9 cellular contexts compared by ENCODE assay signal in the genomic region with DNA sequence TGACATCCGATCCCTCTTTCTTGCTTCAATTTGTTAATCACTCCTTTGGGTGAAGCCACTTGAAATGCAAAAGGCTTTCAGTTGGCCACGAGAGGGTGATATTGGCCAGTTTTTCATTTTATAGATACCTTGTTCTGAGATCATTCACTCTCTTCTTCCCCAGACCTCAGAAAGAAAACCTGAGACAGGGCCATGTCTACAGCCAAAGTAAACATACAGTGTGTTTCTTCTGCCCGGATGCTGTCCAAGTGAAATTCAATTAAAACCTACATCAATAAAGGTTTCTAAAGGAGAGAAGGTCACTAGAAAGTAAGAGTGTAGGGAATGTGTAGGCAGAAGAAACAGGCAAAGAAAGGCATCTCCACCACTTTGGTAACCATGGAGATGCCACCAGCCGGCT. TPM values are rescaled to one million over a fixed set of nuclear protein-coding genes. Genes with fewer than 3 reads are reported as not detected.
A peak's percentile ranks its signal among the peaks of the same experiment; 100 is the strongest.
DNase-seq lines count a peak whose midpoint lies in the region; ATAC-seq and TF ChIP-seq lines count a peak whose summit lies in the region.
"Had no signal": no experiment of that assay in that cellular context is flagged by ENCODE, and none has a peak within 500 bp of the region (broad histone marks: within the 10 kb centered on the region; RNA-seq: fewer than 3 reads in every experiment).

No MANE protein-coding gene starts in this region.

- no peak overlapping the region for H3K27ac Mint-ChIP-seq in CD4-positive, alpha-beta T cell
- H3K27ac Mint-ChIP-seq: T-helper 1 cell treated with Interleukin-12 subunit alpha and Interleukin-12 subunit beta and Interleukin-4 antibody, amounts not matched to agents 30 μg/mL and 1 μg/mL, for 36 hours had no signal

- peak; percentile 36 for TF ChIP-seq CTCF in liver (IDR thresholded peaks at IDR 0.05; ENCODE audit: low read depth, low read length, missing input control)
- TF ChIP-seq CTCF in CD4-positive, alpha-beta T cell (IDR thresholded peaks at IDR 0.05): no peak

- DNase-seq in G401 (ENCODE audit: low spot score) (peak; percentile 26), Kasumi-1 (lab: John Stamatoyannopoulos, UW) (peak; percentile 2 to 22), adipocyte (ENCODE audit: low read depth) (peak; percentile 78), 8988T (no peak)
- no peak for DNase-seq in CD4-positive, alpha-beta T cell

- intact Hi-C loops in CD4-positive, alpha-beta T cell (cut with DNase I, micrococcal nuclease): loop anchor here (1.0 to 5.0 kb wide), 2 partner anchors 147 to 466 kb away; no protein-coding TSS in a partner anchor

- ATAC-seq in CD4-positive, alpha-beta T cell (ENCODE audit: poor library complexity): no peak
- ATAC-seq in HG02973 (IDR thresholded peaks at IDR 0.05; ENCODE audit: unreplicated experiment) (no peak), GM21723 (IDR thresholded peaks at IDR 0.05; ENCODE audit: unreplicated experiment) (no peak)

- TF ChIP-seq RAD21 in liver (IDR thresholded peaks at IDR 0.05): peak; percentile 60 to 64

- H3K27me3 Mint-ChIP-seq in CD4-positive, alpha-beta T cell: peaks cover 6% of the 10 kb centered on the region

- H3K36me3 ChIP-seq in adipocyte (ENCODE audit: control insufficient read depth, insufficient read depth, low read length, severe bottlenecking) (no peaks in the 10 kb centered on the region), liver (ENCODE audit: control insufficient read depth in 4 of 4, insufficient read depth in 3 of 4, low read depth in 1 of 4, low read length in 3 of 4) (no peaks in the 10 kb centered on the region)

- H3K27ac ChIP-seq in liver (ENCODE audit: low read depth in 1 of 2, low read length in 2 of 2): no peak overlapping the region
- H3K27ac ChIP-seq in CD4-positive, alpha-beta T cell (ENCODE audit: low read depth, low read length): no peak overlapping the region

- no peak overlapping the region for H3K4me3 Mint-ChIP-seq in CD4-positive, alpha-beta T cell
- H3K4me3 Mint-ChIP-seq: T-helper 1 cell treated with Interleukin-12 subunit alpha and Interleukin-12 subunit beta and Interleukin-4 antibody, amounts not matched to agents 30 μg/mL and 1 μg/mL, for 36 hours had no signal

- POLR2A ChIA-PET in CD4-positive, alpha-beta T cell (lab: Charles Lee): no interaction called here

- no peaks in the 10 kb centered on the region for H3K4me1 ChIP-seq in adipocyte (ENCODE audit: control insufficient read depth, insufficient read depth, low read length)
- H3K4me1 ChIP-seq in liver (ENCODE audit: control insufficient read depth in 4 of 4, insufficient read depth in 4 of 4, low read length in 3 of 4): no peaks in the 10 kb centered on the region

- H3K27me3 ChIP-seq in adipocyte (replicated peaks; ENCODE audit: control insufficient read depth, insufficient read depth, low read length): peaks cover 17% of the 10 kb centered on the region
- H3K27me3 ChIP-seq in liver (ENCODE audit: control insufficient read depth in 4 of 4, insufficient read depth in 4 of 4, low read length in 3 of 4): peaks cover 0 to 7% (median 2%) of the 10 kb centered on the region in 4 donors
- H3K27me3 ChIP-seq in CD4-positive, alpha-beta T cell (ENCODE audit: control insufficient read depth, insufficient read depth, low read length): peaks cover 3% of the 10 kb centered on the region

- no peaks in the 10 kb centered on the region for H3K36me3 Mint-ChIP-seq in CD4-positive, alpha-beta T cell (ENCODE audit: low read depth)

- H3K9ac ChIP-seq in adipocyte (ENCODE audit: low read length): no peak overlapping the region
- no peak overlapping the region for H3K9ac ChIP-seq in liver (ENCODE audit: low read depth in 1 of 2, low read length in 2 of 2)

- 37% methylated on average over 4 of the region's 4 CpGs for WGBS in liver

- H3K9me3 Mint-ChIP-seq in CD4-positive, alpha-beta T cell: no peaks in the 10 kb centered on the region
- H3K9me3 Mint-ChIP-seq: T-helper 1 cell treated with Interleukin-12 subunit alpha and Interleukin-12 subunit beta and Interleukin-4 antibody, amounts not matched to agents 30 μg/mL and 1 μg/mL, for 36 hours had no signal

- no peaks in the 10 kb centered on the region for H3K4me1 Mint-ChIP-seq in CD4-positive, alpha-beta T cell (ENCODE audit: low read depth)

- CTCF ChIA-PET in CD4-positive, alpha-beta T cell (lab: Charles Lee): no interaction called here

- H3K4me3 ChIP-seq in adipocyte (ENCODE audit: low read length) (no peak overlapping the region), liver (ENCODE audit: low read depth in 1 of 3, low read length in 3 of 3) (no peak overlapping the region)

- in situ Hi-C loops in G401 (cut with HindIII; ENCODE audit: low sequenced_read_pairs): no loop called here

- no peaks in the 10 kb centered on the region for H3K9me3 ChIP-seq in adipocyte (ENCODE audit: control insufficient read depth, low read length)
- H3K9me3 ChIP-seq in liver (ENCODE audit: control insufficient read depth in 4 of 4, low read length in 3 of 4): no peaks in the 10 kb centered on the region
- H3K9me3 ChIP-seq in CD4-positive, alpha-beta T cell (ENCODE audit: control insufficient read depth, low read length): no peaks in the 10 kb centered on the region

TF ChIP-seq in liver, 16 proteins besides CTCF, POLR2A, EP300 and RAD21:
- TF ChIP-seq JUND (IDR thresholded peaks at IDR 0.05) (no peak), HNF4A (conservative IDR thresholded peaks at IDR 0.05) (no peak), FOXA1 (IDR thresholded peaks at IDR 0.05) (no peak), EGR1 (IDR thresholded peaks at IDR 0.05; ENCODE audit: low read depth in 2 of 2) (no peak), NR2F2 (IDR thresholded peaks at IDR 0.05) (no peak), GABPA (IDR thresholded peaks at IDR 0.05 in 1 of 2, conservative IDR thresholded peaks at IDR 0.05 in 1 of 2) (no peak), FOXA2 (IDR thresholded peaks at IDR 0.05) (no peak), HNF4G (IDR thresholded peaks at IDR 0.05) (no peak), TAF1 (conservative IDR thresholded peaks at IDR 0.05) (no peak), YY1 (IDR thresholded peaks at IDR 0.05) (no peak), RXRA (IDR thresholded peaks at IDR 0.05) (no peak), ZBTB33 (IDR thresholded peaks at IDR 0.05) (no peak), ATF3 (IDR thresholded peaks at IDR 0.05) (no peak), MAX (IDR thresholded peaks at IDR 0.05) (no peak), SP1 (IDR thresholded peaks at IDR 0.05) (no peak)
- TF ChIP-seq, protein P1, sequence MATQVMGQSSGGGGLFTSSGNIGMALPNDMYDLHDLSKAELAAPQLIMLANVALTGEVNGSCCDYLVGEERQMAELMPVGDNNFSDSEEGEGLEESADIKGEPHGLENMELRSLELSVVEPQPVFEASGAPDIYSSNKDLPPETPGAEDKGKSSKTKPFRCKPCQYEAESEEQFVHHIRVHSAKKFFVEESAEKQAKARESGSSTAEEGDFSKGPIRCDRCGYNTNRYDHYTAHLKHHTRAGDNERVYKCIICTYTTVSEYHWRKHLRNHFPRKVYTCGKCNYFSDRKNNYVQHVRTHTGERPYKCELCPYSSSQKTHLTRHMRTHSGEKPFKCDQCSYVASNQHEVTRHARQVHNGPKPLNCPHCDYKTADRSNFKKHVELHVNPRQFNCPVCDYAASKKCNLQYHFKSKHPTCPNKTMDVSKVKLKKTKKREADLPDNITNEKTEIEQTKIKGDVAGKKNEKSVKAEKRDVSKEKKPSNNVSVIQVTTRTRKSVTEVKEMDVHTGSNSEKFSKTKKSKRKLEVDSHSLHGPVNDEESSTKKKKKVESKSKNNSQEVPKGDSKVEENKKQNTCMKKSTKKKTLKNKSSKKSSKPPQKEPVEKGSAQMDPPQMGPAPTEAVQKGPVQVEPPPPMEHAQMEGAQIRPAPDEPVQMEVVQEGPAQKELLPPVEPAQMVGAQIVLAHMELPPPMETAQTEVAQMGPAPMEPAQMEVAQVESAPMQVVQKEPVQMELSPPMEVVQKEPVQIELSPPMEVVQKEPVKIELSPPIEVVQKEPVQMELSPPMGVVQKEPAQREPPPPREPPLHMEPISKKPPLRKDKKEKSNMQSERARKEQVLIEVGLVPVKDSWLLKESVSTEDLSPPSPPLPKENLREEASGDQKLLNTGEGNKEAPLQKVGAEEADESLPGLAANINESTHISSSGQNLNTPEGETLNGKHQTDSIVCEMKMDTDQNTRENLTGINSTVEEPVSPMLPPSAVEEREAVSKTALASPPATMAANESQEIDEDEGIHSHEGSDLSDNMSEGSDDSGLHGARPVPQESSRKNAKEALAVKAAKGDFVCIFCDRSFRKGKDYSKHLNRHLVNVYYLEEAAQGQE (IDR thresholded peaks at IDR 0.05): no peak

RNA-seq across cellular contexts. Expression of gene FMN1, which starts 39.5 kb away (rescaled TPM):
- total RNA-seq in G401 (2014; rRNA removed; shearing (Covaris generic)): not detected in 2 replicates
- 1 to 10 TPM in 1 of 2 donors, under 1 TPM in 1; 0.84 to 5.4 TPM for total RNA-seq in liver
- polyA plus RNA-seq in liver: under 1 TPM; 0.21 to 0.22 TPM
- total RNA-seq in CD4-positive, alpha-beta T cell: under 1 TPM; 0.39 to 0.55 TPM

Comparison
In these comparisons a context has a peak if more than half of its experiments do, and no peak if none do; other contexts are left out.
1. DNase-seq: peak in G401 (single experiment), Kasumi-1 (2 of 2) and adipocyte (single experiment); none in 8988T (single experiment) and CD4-positive, alpha-beta T cell (0 of 10).